ENCODE assay signal across 26 cellular contexts in genomic region chr14:50417853-50418252, GRCh38. TPM values are rescaled to one million over a fixed set of nuclear protein-coding genes. Genes with fewer than 3 reads are reported as not detected.
A peak's percentile ranks its signal among the peaks of the same experiment; 100 is the strongest.
DNase-seq lines count a peak whose midpoint lies in the region; ATAC-seq and TF ChIP-seq lines count a peak whose summit lies in the region.
"Had no signal": no experiment of that assay in that cellular context is flagged by ENCODE, and none has a peak within 500 bp of the region (broad histone marks: within the 10 kb centered on the region; RNA-seq: fewer than 3 reads in every experiment).

No MANE protein-coding gene starts in this region.

- peak overlapping the region; percentile 16 for H3K27ac ChIP-seq in ACC112 (ENCODE audit: low read depth, low read length)
- H3K27ac ChIP-seq: foreskin keratinocyte, hepatocyte, left ventricle myocardium inferior, PC-9, SJSA1, upper lobe of left lung had no signal

- peaks cover 45% of the 10 kb centered on the region for H3K36me3 ChIP-seq in ACC112 (ENCODE audit: insufficient read depth, low read length)

- no peaks in the 10 kb centered on the region for H3K27me3 ChIP-seq in ACC112 (ENCODE audit: insufficient read depth, low read length)
- H3K27me3 ChIP-seq: foreskin keratinocyte, hepatocyte, SJSA1, upper lobe of left lung had no signal

- H3K4me1 Mint-ChIP-seq in activated T-helper 17 cell treated with anti-CD3 and anti-CD28 coated beads, Interleukin-2, amount 50 U/mL, for 72 hours: no peaks in the 10 kb centered on the region
- H3K4me1 Mint-ChIP-seq: mesothelial cell of epicardium; naive thymus-derived CD8-positive, alpha-beta T cell had no signal

- no peak overlapping the region for H3K4me3 ChIP-seq in ACC112 (ENCODE audit: low read depth, low read length)
- no peak overlapping the region for H3K4me3 ChIP-seq in fibroblast of villous mesenchyme (ENCODE audit: low read depth, low read length)
- H3K4me3 ChIP-seq: hepatocyte, left ventricle myocardium inferior, PC-9, SJSA1, upper lobe of left lung had no signal

- no peak overlapping the region for H2AFZ ChIP-seq in ACC112 (ENCODE audit: low read length, unreplicated experiment)
- H2AFZ ChIP-seq: hepatocyte, PC-9 had no signal

- H3K27me3 Mint-ChIP-seq in activated T-helper 17 cell treated with anti-CD3 and anti-CD28 coated beads, Interleukin-2, amount 50 U/mL, for 72 hours: no peaks in the 10 kb centered on the region
- H3K27me3 Mint-ChIP-seq: naive thymus-derived CD8-positive, alpha-beta T cell had no signal

- H3K27ac Mint-ChIP-seq in activated T-helper 17 cell treated with anti-CD3 and anti-CD28 coated beads, Interleukin-2, amount 50 U/mL, for 72 hours: peak overlapping the region; percentile 16
- H3K27ac Mint-ChIP-seq: CD8-positive, alpha-beta T cell; mesothelial cell of epicardium; naive thymus-derived CD8-positive, alpha-beta T cell had no signal

- peaks cover 10% of the 10 kb centered on the region for H3K4me1 ChIP-seq in ACC112 (ENCODE audit: control insufficient read depth, insufficient read depth, low read length, unreplicated experiment)
- H3K4me1 ChIP-seq: foreskin keratinocyte, left ventricle myocardium inferior, SJSA1, upper lobe of left lung had no signal

- H3K4me3 Mint-ChIP-seq in activated T-helper 17 cell treated with anti-CD3 and anti-CD28 coated beads, Interleukin-2, amount 50 U/mL, for 72 hours: no peak overlapping the region
- H3K4me3 Mint-ChIP-seq: CD8-positive, alpha-beta T cell; mesothelial cell of epicardium; naive thymus-derived CD8-positive, alpha-beta T cell had no signal

- ATAC-seq in activated T-helper 17 cell treated with anti-CD3 and anti-CD28 coated beads, Interleukin-2, amount 50 U/mL, for 72 hours (replicated peaks): no peak
- ATAC-seq in HG02884 (IDR thresholded peaks at IDR 0.05; ENCODE audit: unreplicated experiment): no peak
- ATAC-seq: CD8-positive, alpha-beta T cell; foreskin keratinocyte; HCT116; naive thymus-derived CD8-positive, alpha-beta T cell had no signal

- TF ChIP-seq CTCF in fibroblast of villous mesenchyme (IDR thresholded peaks at IDR 0.05; ENCODE audit: insufficient read depth, low read depth, low read length): no peak

- no peaks in the 10 kb centered on the region for H3K79me2 ChIP-seq in ACC112 (ENCODE audit: control insufficient read depth, insufficient read depth, low read length, unreplicated experiment)
- H3K79me2 ChIP-seq: hepatocyte had no signal

- DNase-seq in EH (ENCODE audit: low read depth) (peak; percentile 14), fibroblast of villous mesenchyme (ENCODE audit: low read depth) (peak; percentile 62), hippocampal formation (lab: John Stamatoyannopoulos, UW) (no peak), NCI-H2107 (lab: John Stamatoyannopoulos, UW) (no peak)
- DNase-seq: activated CD4-positive, alpha-beta T cell treated with anti-CD3 and anti-CD28 coated beads for 4 hours; activated CD8-positive, alpha-beta memory T cell treated with anti-CD3 and anti-CD28 coated beads, Interleukin-2, amount 50 U/mL, for 4 hours; activated effector memory CD4-positive, alpha-beta T cell treated with Interleukin-2 at 50 U/mL for 16 hours; amniotic stem cell; CD8-positive, alpha-beta T cell; dermis blood vessel endothelial cell; foreskin keratinocyte; KBM-7; left ventricle myocardium inferior; naive thymus-derived CD8-positive, alpha-beta T cell; NCI-H187 treated with DMSO at 0.1 percent for 48 hours; NCI-H446 treated with DMSO at 0.1 percent for 48 hours; PC-9; T-helper 1 cell; upper lobe of left lung had no signal

- H3K36me3 Mint-ChIP-seq in activated T-helper 17 cell treated with anti-CD3 and anti-CD28 coated beads, Interleukin-2, amount 50 U/mL, for 72 hours (ENCODE audit: low read depth): peaks cover 72% of the 10 kb centered on the region

- peaks cover 4% of the 10 kb centered on the region for H3K9me3 Mint-ChIP-seq in activated T-helper 17 cell treated with anti-CD3 and anti-CD28 coated beads, Interleukin-2, amount 50 U/mL, for 72 hours

RNA-seq across cellular contexts. Expression of gene CDKL1, which starts 21.2 kb away (rescaled TPM):
- 10 to 100 TPM in 1 of 2 donors, 1 to 10 TPM in 1; 3.6 to 10.2 TPM for total RNA-seq in activated T-helper 17 cell treated with anti-CD3 and anti-CD28 coated beads, Interleukin-2, amount 50 U/mL, for 72 hours
- 8.7 and 12.1 TPM in 2 replicates for total RNA-seq in fibroblast of villous mesenchyme

Comparison
In these comparisons a context has a peak if more than half of its experiments do, and no peak if none do; other contexts are left out.
1. DNase-seq: peak in EH (single experiment) and fibroblast of villous mesenchyme (single experiment); none in hippocampal formation (0 of 2) and NCI-H2107 (single experiment).